8 cellular contexts compared by ENCODE assay signal in the genomic region with DNA sequence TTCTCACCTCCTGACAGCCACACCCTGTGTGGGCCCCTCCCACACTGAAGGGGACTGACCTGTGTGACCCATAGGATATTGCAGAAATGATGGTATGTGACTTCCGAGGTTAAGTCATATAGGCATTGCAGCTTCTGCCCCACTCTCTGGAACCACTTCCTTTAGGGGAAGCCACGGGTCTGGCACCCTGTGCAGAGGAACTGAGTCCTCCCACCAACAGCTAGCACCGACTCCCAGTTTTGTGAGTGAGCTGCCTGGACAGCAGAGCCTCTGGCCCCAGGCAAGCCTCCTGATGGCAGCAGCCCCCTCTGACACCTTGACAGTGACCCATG. TPM values are rescaled to one million over a fixed set of nuclear protein-coding genes. Genes with fewer than 3 reads are reported as not detected.
A peak's percentile ranks its signal among the peaks of the same experiment; 100 is the strongest.
DNase-seq lines count a peak whose midpoint lies in the region; ATAC-seq and TF ChIP-seq lines count a peak whose summit lies in the region.

No MANE protein-coding gene starts in this region.

- H3K9me3 ChIP-seq in gastrocnemius medialis, result no peaks in the 10 kb centered on the region
- H3K9me3 ChIP-seq in MG63, result no peaks in the 10 kb centered on the region

- no peak for TF ChIP-seq POLR2A in gastrocnemius medialis (IDR thresholded peaks at IDR 0.05)

- no peaks in the 10 kb centered on the region for H3K27me3 ChIP-seq in gastrocnemius medialis
- no peaks in the 10 kb centered on the region for H3K27me3 ChIP-seq in MG63

- H3K36me3 ChIP-seq in gastrocnemius medialis, result no peaks in the 10 kb centered on the region
- H3K36me3 ChIP-seq in MG63, result no peaks in the 10 kb centered on the region

- H3K27me3 Mint-ChIP-seq in activated T-cell treated with anti-CD3 and anti-CD28 coated beads, Interleukin-2, amount 50 U/mL, for 24 hours, result no peaks in the 10 kb centered on the region

- H3K4me3 Mint-ChIP-seq in activated T-cell treated with anti-CD3 and anti-CD28 coated beads, Interleukin-2, amount 50 U/mL, for 24 hours, result no peak overlapping the region

- H3K36me3 Mint-ChIP-seq in activated T-cell treated with anti-CD3 and anti-CD28 coated beads, Interleukin-2, amount 50 U/mL, for 24 hours (ENCODE audit: low read depth), result no peaks in the 10 kb centered on the region

- H3K9me3 Mint-ChIP-seq in activated T-cell treated with anti-CD3 and anti-CD28 coated beads, Interleukin-2, amount 50 U/mL, for 24 hours, result no peaks in the 10 kb centered on the region

- no peak for TF ChIP-seq CTCF in gastrocnemius medialis (IDR thresholded peaks at IDR 0.05 in 4 of 5, conservative IDR thresholded peaks at IDR 0.05 in 1 of 5)

- H3K4me1 ChIP-seq in gastrocnemius medialis, result peaks cover 38 to 50% of the 10 kb centered on the region in 2 donors

- H3K27ac ChIP-seq in gastrocnemius medialis, result peak overlapping the region; percentile 63 to 78 (median 67)

- ATAC-seq in GM18907 (IDR thresholded peaks at IDR 0.05; ENCODE audit: unreplicated experiment), result peak; percentile 87
- ATAC-seq in HG03354 (IDR thresholded peaks at IDR 0.05; ENCODE audit: poor library complexity, severe bottlenecking, unreplicated experiment), result peak; percentile 78
- ATAC-seq in gastrocnemius medialis, result no peak

- in situ Hi-C loops in gastrocnemius medialis (cut with MboI; ENCODE audit: low sequenced_read_pairs in 4 of 4), result no loop called here

- DNase-seq in activated T-cell treated with anti-CD3 and anti-CD28 coated beads, Interleukin-2, amount 50 U/mL, for 24 hours, result peak; percentile 34
- DNase-seq in gastrocnemius medialis (no peak), SW 1271 (lab: John Stamatoyannopoulos, UW) (no peak), retina (no peak), NCI-H526 (lab: John Stamatoyannopoulos, UW) (no peak), MG63 (no peak)

- peaks cover 22% of the 10 kb centered on the region for H3K4me1 Mint-ChIP-seq in activated T-cell treated with anti-CD3 and anti-CD28 coated beads, Interleukin-2, amount 50 U/mL, for 24 hours (ENCODE audit: low read depth)

- H3K4me3 ChIP-seq in gastrocnemius medialis (no peak overlapping the region), MG63 (no peak overlapping the region)

- intact Hi-C loops in gastrocnemius medialis (cut with DNase I; ENCODE audit: low total_unique reads), result no loop called here

- H3K27ac Mint-ChIP-seq in activated T-cell treated with anti-CD3 and anti-CD28 coated beads, Interleukin-2, amount 50 U/mL, for 24 hours, result peak overlapping the region; percentile 76

RNA-seq across cellular contexts. Expression of a gene that starts 24.6 kb away (rescaled TPM):
- 100 to 1,000 TPM in 2 of 4 donors, 10 to 100 TPM in 2; 42.1 to 119 (median 88.7) TPM for total RNA-seq in gastrocnemius medialis
- 2.6 and 3.4 TPM in 2 replicates for total RNA-seq in MG63 (2014; rRNA removed; shearing (Covaris generic); ENCODE audit: low replicate concordance)

Comparison
In these comparisons a context has a peak if more than half of its experiments do, and no peak if none do; other contexts are left out.
1. ATAC-seq: peak in GM18907 (single experiment) and HG03354 (single experiment); none in gastrocnemius medialis (0 of 2).